ENCODE assay signal across 1 cellular context in genomic region chr12:47886471-47887240, GRCh38.
TF ChIP-seq lines count a peak whose summit lies in the region.

No MANE protein-coding gene starts in this region.

TF ChIP-seq in K562, 482 proteins besides CTCF, POLR2A, EP300 and RAD21:
- TF ChIP-seq, protein P1, sequence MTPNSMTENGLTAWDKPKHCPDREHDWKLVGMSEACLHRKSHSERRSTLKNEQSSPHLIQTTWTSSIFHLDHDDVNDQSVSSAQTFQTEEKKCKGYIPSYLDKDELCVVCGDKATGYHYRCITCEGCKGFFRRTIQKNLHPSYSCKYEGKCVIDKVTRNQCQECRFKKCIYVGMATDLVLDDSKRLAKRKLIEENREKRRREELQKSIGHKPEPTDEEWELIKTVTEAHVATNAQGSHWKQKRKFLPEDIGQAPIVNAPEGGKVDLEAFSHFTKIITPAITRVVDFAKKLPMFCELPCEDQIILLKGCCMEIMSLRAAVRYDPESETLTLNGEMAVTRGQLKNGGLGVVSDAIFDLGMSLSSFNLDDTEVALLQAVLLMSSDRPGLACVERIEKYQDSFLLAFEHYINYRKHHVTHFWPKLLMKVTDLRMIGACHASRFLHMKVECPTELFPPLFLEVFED (CRISPR knock-in tag; conservative IDR thresholded peaks at IDR 0.05): no peak
- TF ChIP-seq ZNF589 (CRISPR knock-in tag; IDR thresholded peaks at IDR 0.05; ENCODE audit: low read depth): 0 out of 2 replicates have a peak, but pooled peaks have one; percentile 22
- no peak for TF ChIP-seq SAFB2 (IDR thresholded peaks at IDR 0.05; ENCODE audit: borderline replicate concordance, low read depth, low read length, severe bottlenecking)
- TF ChIP-seq ZNF592 (IDR thresholded peaks at IDR 0.05): no peak
